In the genomic region with DNA sequence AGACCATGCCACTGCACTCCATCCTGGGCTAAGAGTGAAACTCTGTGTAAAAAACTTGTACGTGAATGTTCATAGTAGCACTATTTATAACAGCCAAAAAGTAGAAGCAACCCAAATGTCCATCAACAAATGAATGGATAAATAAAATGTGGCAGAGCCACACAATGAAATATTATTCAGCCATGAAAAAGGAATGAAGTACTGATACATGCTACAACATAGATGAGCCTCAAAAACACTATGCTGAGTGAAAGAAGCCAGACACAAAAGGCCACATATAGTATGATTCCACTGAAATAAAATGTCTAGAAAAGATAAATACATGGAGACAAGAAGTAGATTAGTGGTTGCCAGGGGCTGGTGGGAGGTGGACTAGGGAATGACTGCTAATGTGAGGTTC, we compare ENCODE assay signal across 39 cellular contexts.
"Had no signal": no experiment of that assay in that cellular context is flagged by ENCODE, and none has a peak within 500 bp of the region (broad histone marks: within the 10 kb centered on the region; RNA-seq: fewer than 3 reads in every experiment).

No MANE protein-coding gene starts in this region.

- H3K27me3 Mint-ChIP-seq: activated naive CD4-positive, alpha-beta T cell treated with anti-CD3 and anti-CD28 coated beads, Interleukin-2, amount 10 ng/mL, durations not matched to agents 7 days and 5 days; activated naive CD4-positive, alpha-beta T cell treated with anti-CD3 and anti-CD28 coated beads, Interleukin-2, amount 50 U/mL, for 24 hours; brain had no signal

- H3K36me3 ChIP-seq: adrenal gland, ascending aorta, brain microvascular endothelial cell, breast epithelium, cardiac muscle cell, colonic mucosa had no signal

- H3K4me3 Mint-ChIP-seq: activated naive CD4-positive, alpha-beta T cell treated with anti-CD3 and anti-CD28 coated beads for 36 hours; activated naive CD4-positive, alpha-beta T cell treated with anti-CD3 and anti-CD28 coated beads, Interleukin-2, amount 10 ng/mL, durations not matched to agents 7 days and 5 days; activated naive CD4-positive, alpha-beta T cell treated with anti-CD3 and anti-CD28 coated beads, Interleukin-2, amount 50 U/mL, for 24 hours; activated naive CD8-positive, alpha-beta T cell; activated naive CD8-positive, alpha-beta T cell treated with anti-CD3 and anti-CD28 coated beads for 36 hours; activated naive CD8-positive, alpha-beta T cell treated with anti-CD3 and anti-CD28 coated beads, Interleukin-2, amount 10 ng/mL, durations not matched to agents 7 days and 5 days; activated naive CD8-positive, alpha-beta T cell treated with anti-CD3 and anti-CD28 coated beads, Interleukin-2, amount 50 U/mL, for 24 hours; activated T-cell treated with anti-CD3 and anti-CD28 coated beads, Interleukin-2, amount 50 U/mL, for 72 hours; activated T-helper 1 cell treated with anti-CD3 and anti-CD28 coated beads, Interleukin-12 subunit alpha, Interleukin-12 subunit beta, Interleukin-2, Interleukin-4 antibody, amounts not matched to agents 30 ng/mL and 10 ng/mL and 1 ng/mL, durations not matched to agents 14 hours and 24 hours and 36 hours; brain; central memory CD8-positive, alpha-beta T cell had no signal

- FAIRE-seq: astrocyte, bronchial epithelial cell, colon had no signal

- H3K27ac ChIP-seq: adrenal gland, ascending aorta, body of pancreas, brain microvascular endothelial cell, breast epithelium, cardiac muscle cell, colonic mucosa had no signal

- H3K27ac Mint-ChIP-seq: activated naive CD4-positive, alpha-beta T cell treated with anti-CD3 and anti-CD28 coated beads for 36 hours; activated naive CD4-positive, alpha-beta T cell treated with anti-CD3 and anti-CD28 coated beads, Interleukin-2, amount 10 ng/mL, durations not matched to agents 7 days and 5 days; activated naive CD4-positive, alpha-beta T cell treated with anti-CD3 and anti-CD28 coated beads, Interleukin-2, amount 50 U/mL, for 24 hours; activated naive CD4-positive, alpha-beta T cell treated with anti-CD3 and anti-CD28 coated beads, Interleukin-2, amount 50 U/mL, for 72 hours; activated naive CD8-positive, alpha-beta T cell; activated naive CD8-positive, alpha-beta T cell treated with anti-CD3 and anti-CD28 coated beads for 36 hours; activated naive CD8-positive, alpha-beta T cell treated with anti-CD3 and anti-CD28 coated beads, Interleukin-2, amount 10 ng/mL, durations not matched to agents 7 days and 5 days; activated naive CD8-positive, alpha-beta T cell treated with anti-CD3 and anti-CD28 coated beads, Interleukin-2, amount 50 U/mL, for 24 hours; activated T-cell treated with anti-CD3 and anti-CD28 coated beads, Interleukin-2, amount 50 U/mL, for 72 hours; activated T-helper 1 cell treated with anti-CD3 and anti-CD28 coated beads, Interleukin-12 subunit alpha, Interleukin-12 subunit beta, Interleukin-2, Interleukin-4 antibody, amounts not matched to agents 30 ng/mL and 10 ng/mL and 1 ng/mL, durations not matched to agents 14 hours and 24 hours and 36 hours; activated T-helper 2 cell treated with anti-CD3 and anti-CD28 coated beads, Interferon-gamma antibody, Interleukin-2, Interleukin-4, amounts not matched to agents 10 μg/mL and 5 μg/mL and 100 μg/mL, durations not matched to agents 14 hours and 24 hours and 36 hours; brain had no signal

- H3K9me3 Mint-ChIP-seq: activated naive CD4-positive, alpha-beta T cell treated with anti-CD3 and anti-CD28 coated beads, Interleukin-2, amount 50 U/mL, for 72 hours; activated T-helper 2 cell treated with anti-CD3 and anti-CD28 coated beads, Interferon-gamma antibody, Interleukin-2, Interleukin-4, amounts not matched to agents 10 μg/mL and 5 μg/mL and 100 μg/mL, durations not matched to agents 14 hours and 24 hours and 36 hours; brain; central memory CD8-positive, alpha-beta T cell had no signal

- H3K4me1 Mint-ChIP-seq: activated naive CD4-positive, alpha-beta T cell treated with anti-CD3 and anti-CD28 coated beads, Interleukin-2, amount 10 ng/mL, durations not matched to agents 7 days and 5 days; activated naive CD4-positive, alpha-beta T cell treated with anti-CD3 and anti-CD28 coated beads, Interleukin-2, amount 50 U/mL, for 24 hours; activated naive CD8-positive, alpha-beta T cell treated with anti-CD3 and anti-CD28 coated beads for 36 hours; activated naive CD8-positive, alpha-beta T cell treated with anti-CD3 and anti-CD28 coated beads, Interleukin-2, amount 10 ng/mL, durations not matched to agents 7 days and 5 days; activated naive CD8-positive, alpha-beta T cell treated with anti-CD3 and anti-CD28 coated beads, Interleukin-2, amount 50 U/mL, for 24 hours; brain; central memory CD8-positive, alpha-beta T cell had no signal

- H3K27me3 ChIP-seq: adrenal gland, ascending aorta, body of pancreas, brain microvascular endothelial cell, breast epithelium, cardiac muscle cell, colonic mucosa had no signal

- H3K4me1 ChIP-seq: adrenal gland, ascending aorta, body of pancreas, breast epithelium, colonic mucosa had no signal

- ATAC-seq: activated naive CD4-positive, alpha-beta T cell treated with anti-CD3 and anti-CD28 coated beads, Interleukin-2, amount 50 U/mL, for 72 hours; activated naive CD8-positive, alpha-beta T cell treated with anti-CD3 and anti-CD28 coated beads, Interleukin-2, amount 50 U/mL, for 24 hours; activated T-cell treated with anti-CD3 and anti-CD28 coated beads, Interleukin-2, amount 50 U/mL, for 72 hours; activated T-helper 17 cell treated with anti-CD3 and anti-CD28 coated beads, Interleukin-2, amount 50 U/mL, for 72 hours; body of pancreas had no signal

- DNase-seq: activated effector memory CD4-positive, alpha-beta T cell treated with anti-CD3 and anti-CD28 coated beads, Interleukin-2, amount 50 U/mL, for 16 hours; activated effector memory CD4-positive, alpha-beta T cell treated with Interleukin-2 at 50 U/mL for 16 hours; activated gamma-delta T cell; activated gamma-delta T cell treated with Interleukin-2 at 50 U/mL for 16 hours; activated naive CD4-positive, alpha-beta T cell; activated naive CD4-positive, alpha-beta T cell treated with anti-CD3 and anti-CD28 coated beads for 36 hours; activated naive CD4-positive, alpha-beta T cell treated with anti-CD3 and anti-CD28 coated beads, Interleukin-2, amount 10 ng/mL, durations not matched to agents 7 days and 5 days; activated naive CD4-positive, alpha-beta T cell treated with anti-CD3 and anti-CD28 coated beads, Interleukin-2, amount 50 U/mL, for 16 hours; activated naive CD4-positive, alpha-beta T cell treated with Interleukin-2 at 50 U/mL for 16 hours; activated naive CD8-positive, alpha-beta T cell treated with anti-CD3 and anti-CD28 coated beads for 36 hours; activated naive CD8-positive, alpha-beta T cell treated with anti-CD3 and anti-CD28 coated beads, Interleukin-2, amount 10 ng/mL, durations not matched to agents 7 days and 5 days; activated naive CD8-positive, alpha-beta T cell treated with anti-CD3 and anti-CD28 coated beads, Interleukin-2, amount 50 U/mL, for 24 hours; activated T-cell treated with anti-CD3 and anti-CD28 coated beads, Interleukin-2, amount 50 U/mL, for 48 hours; activated T-cell treated with anti-CD3 and anti-CD28 coated beads, Interleukin-2, amount 50 U/mL, for 72 hours; adrenal gland; amniotic stem cell; amygdala; anterior cingulate cortex; aorta; body of pancreas; brain microvascular endothelial cell; caudate nucleus; central memory CD4-positive, alpha-beta T cell; cerebellar nuclear complex; colonic mucosa had no signal

- H3K36me3 Mint-ChIP-seq: activated naive CD4-positive, alpha-beta T cell treated with anti-CD3 and anti-CD28 coated beads, Interleukin-2, amount 10 ng/mL, durations not matched to agents 7 days and 5 days; activated naive CD4-positive, alpha-beta T cell treated with anti-CD3 and anti-CD28 coated beads, Interleukin-2, amount 50 U/mL, for 24 hours; activated naive CD8-positive, alpha-beta T cell; activated naive CD8-positive, alpha-beta T cell treated with anti-CD3 and anti-CD28 coated beads for 36 hours; activated naive CD8-positive, alpha-beta T cell treated with anti-CD3 and anti-CD28 coated beads, Interleukin-2, amount 10 ng/mL, durations not matched to agents 7 days and 5 days; brain had no signal

- H3K9me3 ChIP-seq: adrenal gland, ascending aorta, body of pancreas, colonic mucosa had no signal

- H3K4me3 ChIP-seq: adrenal gland, ascending aorta, body of pancreas, breast epithelium, cardiac muscle cell, colonic mucosa had no signal
